ENCODE assay signal across 2 cellular contexts in genomic region chr4:10020871-10021676, GRCh38.
TF ChIP-seq lines count a peak whose summit lies in the region.

Gene SLC2A9 (minus strand): TSS chr4:10021497. CDS start chr4:10021429, 68 bp downstream.

TF ChIP-seq in IMR-90, 13 proteins besides CTCF, POLR2A, EP300 and RAD21:
- TF ChIP-seq CHD1 (IDR thresholded peaks at IDR 0.05; ENCODE audit: low read depth, low read length), result no peak
- TF ChIP-seq RCOR1 (IDR thresholded peaks at IDR 0.05; ENCODE audit: insufficient replicate concordance, low read length), result no peak
- no peak for TF ChIP-seq MAFK (IDR thresholded peaks at IDR 0.05; ENCODE audit: low read depth, low read length)
- no peak for TF ChIP-seq RFX5 (IDR thresholded peaks at IDR 0.05; ENCODE audit: low read depth, low read length)
- no peak for TF ChIP-seq NFE2L2 (IDR thresholded peaks at IDR 0.05; ENCODE audit: low read depth, low read length)
- TF ChIP-seq FOS (IDR thresholded peaks at IDR 0.05; ENCODE audit: low read depth, low read length), result no peak
- no peak for TF ChIP-seq BHLHE40 (IDR thresholded peaks at IDR 0.05; ENCODE audit: low read depth, low read length)
- TF ChIP-seq, protein P1, sequence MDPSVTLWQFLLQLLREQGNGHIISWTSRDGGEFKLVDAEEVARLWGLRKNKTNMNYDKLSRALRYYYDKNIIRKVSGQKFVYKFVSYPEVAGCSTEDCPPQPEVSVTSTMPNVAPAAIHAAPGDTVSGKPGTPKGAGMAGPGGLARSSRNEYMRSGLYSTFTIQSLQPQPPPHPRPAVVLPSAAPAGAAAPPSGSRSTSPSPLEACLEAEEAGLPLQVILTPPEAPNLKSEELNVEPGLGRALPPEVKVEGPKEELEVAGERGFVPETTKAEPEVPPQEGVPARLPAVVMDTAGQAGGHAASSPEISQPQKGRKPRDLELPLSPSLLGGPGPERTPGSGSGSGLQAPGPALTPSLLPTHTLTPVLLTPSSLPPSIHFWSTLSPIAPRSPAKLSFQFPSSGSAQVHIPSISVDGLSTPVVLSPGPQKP (IDR thresholded peaks at IDR 0.05; ENCODE audit: borderline replicate concordance, low read depth, low read length), result no peak
- no peak for TF ChIP-seq SMC3 (IDR thresholded peaks at IDR 0.05; ENCODE audit: low read depth, low read length)
- no peak for TF ChIP-seq USF2 (IDR thresholded peaks at IDR 0.05; ENCODE audit: low read depth, low read length)
- TF ChIP-seq CEBPB (IDR thresholded peaks at IDR 0.05; ENCODE audit: low read depth, low read length), result no peak
- TF ChIP-seq MAZ (IDR thresholded peaks at IDR 0.05; ENCODE audit: borderline replicate concordance, low read depth, low read length), result no peak
- TF ChIP-seq MXI1 (IDR thresholded peaks at IDR 0.05; ENCODE audit: borderline replicate concordance, low read depth, low read length), result no peak

TF ChIP-seq in HepG2, 621 proteins besides CTCF, POLR2A, EP300 and RAD21 (continues in another document):
- no peak for TF ChIP-seq AKAP8 (CRISPR knock-in tag; IDR thresholded peaks at IDR 0.05)
- TF ChIP-seq MBNL3 (CRISPR knock-in tag; conservative IDR thresholded peaks at IDR 0.05), result no peak
- TF ChIP-seq POGZ (CRISPR knock-in tag; IDR thresholded peaks at IDR 0.05), result peak; percentile 63; the same call in 1 of the 2 replicates
- TF ChIP-seq, protein P2, sequence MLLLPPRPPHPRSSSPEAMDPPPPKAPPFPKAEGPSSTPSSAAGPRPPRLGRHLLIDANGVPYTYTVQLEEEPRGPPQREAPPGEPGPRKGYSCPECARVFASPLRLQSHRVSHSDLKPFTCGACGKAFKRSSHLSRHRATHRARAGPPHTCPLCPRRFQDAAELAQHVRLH (CRISPR knock-in tag; IDR thresholded peaks at IDR 0.05; ENCODE audit: borderline replicate concordance, low read depth), result no peak
- peak; percentile 88 for TF ChIP-seq CEBPB (IDR thresholded peaks at IDR 0.05; ENCODE audit: borderline replicate concordance, low read depth, low read length)
- no peak for TF ChIP-seq HOXA5 (CRISPR knock-in tag; IDR thresholded peaks at IDR 0.05)
- no peak for TF ChIP-seq RELA (CRISPR knock-in tag; IDR thresholded peaks at IDR 0.05)
- TF ChIP-seq, protein P3, sequence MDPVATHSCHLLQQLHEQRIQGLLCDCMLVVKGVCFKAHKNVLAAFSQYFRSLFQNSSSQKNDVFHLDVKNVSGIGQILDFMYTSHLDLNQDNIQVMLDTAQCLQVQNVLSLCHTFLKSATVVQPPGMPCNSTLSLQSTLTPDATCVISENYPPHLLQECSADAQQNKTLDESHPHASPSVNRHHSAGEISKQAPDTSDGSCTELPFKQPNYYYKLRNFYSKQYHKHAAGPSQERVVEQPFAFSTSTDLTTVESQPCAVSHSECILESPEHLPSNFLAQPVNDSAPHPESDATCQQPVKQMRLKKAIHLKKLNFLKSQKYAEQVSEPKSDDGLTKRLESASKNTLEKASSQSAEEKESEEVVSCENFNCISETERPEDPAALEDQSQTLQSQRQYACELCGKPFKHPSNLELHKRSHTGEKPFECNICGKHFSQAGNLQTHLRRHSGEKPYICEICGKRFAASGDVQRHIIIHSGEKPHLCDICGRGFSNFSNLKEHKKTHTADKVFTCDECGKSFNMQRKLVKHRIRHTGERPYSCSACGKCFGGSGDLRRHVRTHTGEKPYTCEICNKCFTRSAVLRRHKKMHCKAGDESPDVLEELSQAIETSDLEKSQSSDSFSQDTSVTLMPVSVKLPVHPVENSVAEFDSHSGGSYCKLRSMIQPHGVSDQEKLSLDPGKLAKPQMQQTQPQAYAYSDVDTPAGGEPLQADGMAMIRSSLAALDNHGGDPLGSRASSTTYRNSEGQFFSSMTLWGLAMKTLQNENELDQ (CRISPR knock-in tag; IDR thresholded peaks at IDR 0.05; ENCODE audit: borderline replicate concordance), result no peak
- TF ChIP-seq GRHL1 (CRISPR knock-in tag; conservative IDR thresholded peaks at IDR 0.05), result no peak
- TF ChIP-seq, protein P4, sequence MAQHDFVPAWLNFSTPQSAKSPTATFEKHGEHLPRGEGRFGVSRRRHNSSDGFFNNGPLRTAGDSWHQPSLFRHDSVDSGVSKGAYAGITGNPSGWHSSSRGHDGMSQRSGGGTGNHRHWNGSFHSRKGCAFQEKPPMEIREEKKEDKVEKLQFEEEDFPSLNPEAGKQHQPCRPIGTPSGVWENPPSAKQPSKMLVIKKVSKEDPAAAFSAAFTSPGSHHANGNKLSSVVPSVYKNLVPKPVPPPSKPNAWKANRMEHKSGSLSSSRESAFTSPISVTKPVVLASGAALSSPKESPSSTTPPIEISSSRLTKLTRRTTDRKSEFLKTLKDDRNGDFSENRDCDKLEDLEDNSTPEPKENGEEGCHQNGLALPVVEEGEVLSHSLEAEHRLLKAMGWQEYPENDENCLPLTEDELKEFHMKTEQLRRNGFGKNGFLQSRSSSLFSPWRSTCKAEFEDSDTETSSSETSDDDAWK (CRISPR knock-in tag; IDR thresholded peaks at IDR 0.05), result no peak
- no peak for TF ChIP-seq ZNF18 (CRISPR knock-in tag; IDR thresholded peaks at IDR 0.05; ENCODE audit: insufficient replicate concordance)
- TF ChIP-seq, protein P5, sequence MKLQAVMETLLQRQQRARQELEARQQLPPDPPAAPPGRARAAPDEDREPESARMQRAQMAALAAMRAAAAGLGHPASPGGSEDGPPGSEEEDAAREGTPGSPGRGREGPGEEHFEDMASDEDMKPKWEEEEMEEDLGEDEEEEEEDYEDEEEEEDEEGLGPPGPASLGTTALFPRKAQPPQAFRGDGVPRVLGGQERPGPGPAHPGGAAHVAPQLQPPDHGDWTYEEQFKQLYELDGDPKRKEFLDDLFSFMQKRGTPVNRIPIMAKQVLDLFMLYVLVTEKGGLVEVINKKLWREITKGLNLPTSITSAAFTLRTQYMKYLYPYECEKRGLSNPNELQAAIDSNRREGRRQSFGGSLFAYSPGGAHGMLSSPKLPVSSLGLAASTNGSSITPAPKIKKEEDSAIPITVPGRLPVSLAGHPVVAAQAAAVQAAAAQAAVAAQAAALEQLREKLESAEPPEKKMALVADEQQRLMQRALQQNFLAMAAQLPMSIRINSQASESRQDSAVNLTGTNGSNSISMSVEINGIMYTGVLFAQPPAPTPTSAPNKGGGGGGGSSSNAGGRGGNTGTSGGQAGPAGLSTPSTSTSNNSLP (IDR thresholded peaks at IDR 0.05; ENCODE audit: low read depth, low read length), result 0 out of 2 replicates have a peak, but pooled peaks have one; percentile 32
- TF ChIP-seq, protein P6, sequence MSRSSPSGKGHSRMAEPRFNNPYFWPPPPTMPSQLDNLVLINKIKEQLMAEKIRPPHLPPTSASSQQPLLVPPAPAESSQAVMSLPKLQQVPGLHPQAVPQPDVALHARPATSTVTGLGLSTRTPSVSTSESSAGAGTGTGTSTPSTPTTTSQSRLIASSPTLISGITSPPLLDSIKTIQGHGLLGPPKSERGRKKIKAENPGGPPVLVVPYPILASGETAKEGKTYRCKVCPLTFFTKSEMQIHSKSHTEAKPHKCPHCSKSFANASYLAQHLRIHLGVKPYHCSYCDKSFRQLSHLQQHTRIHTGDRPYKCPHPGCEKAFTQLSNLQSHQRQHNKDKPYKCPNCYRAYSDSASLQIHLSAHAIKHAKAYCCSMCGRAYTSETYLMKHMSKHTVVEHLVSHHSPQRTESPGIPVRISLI (CRISPR knock-in tag; IDR thresholded peaks at IDR 0.05; ENCODE audit: borderline replicate concordance), result peak; percentile 88
- TF ChIP-seq ZNF556 (CRISPR knock-in tag; IDR thresholded peaks at IDR 0.05; ENCODE audit: borderline replicate concordance), result peak; percentile 33; the same call in 1 of the 2 replicates
- no peak for TF ChIP-seq ZNF224 (CRISPR knock-in tag; IDR thresholded peaks at IDR 0.05)
- TF ChIP-seq, protein P7, sequence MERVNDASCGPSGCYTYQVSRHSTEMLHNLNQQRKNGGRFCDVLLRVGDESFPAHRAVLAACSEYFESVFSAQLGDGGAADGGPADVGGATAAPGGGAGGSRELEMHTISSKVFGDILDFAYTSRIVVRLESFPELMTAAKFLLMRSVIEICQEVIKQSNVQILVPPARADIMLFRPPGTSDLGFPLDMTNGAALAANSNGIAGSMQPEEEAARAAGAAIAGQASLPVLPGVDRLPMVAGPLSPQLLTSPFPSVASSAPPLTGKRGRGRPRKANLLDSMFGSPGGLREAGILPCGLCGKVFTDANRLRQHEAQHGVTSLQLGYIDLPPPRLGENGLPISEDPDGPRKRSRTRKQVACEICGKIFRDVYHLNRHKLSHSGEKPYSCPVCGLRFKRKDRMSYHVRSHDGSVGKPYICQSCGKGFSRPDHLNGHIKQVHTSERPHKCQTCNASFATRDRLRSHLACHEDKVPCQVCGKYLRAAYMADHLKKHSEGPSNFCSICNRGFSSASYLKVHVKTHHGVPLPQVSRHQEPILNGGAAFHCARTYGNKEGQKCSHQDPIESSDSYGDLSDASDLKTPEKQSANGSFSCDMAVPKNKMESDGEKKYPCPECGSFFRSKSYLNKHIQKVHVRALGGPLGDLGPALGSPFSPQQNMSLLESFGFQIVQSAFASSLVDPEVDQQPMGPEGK (CRISPR knock-in tag; IDR thresholded peaks at IDR 0.05), result no peak
- 0 out of 2 replicates have a peak, but pooled peaks have one; percentile 50 for TF ChIP-seq ZNF44 (CRISPR knock-in tag; IDR thresholded peaks at IDR 0.05)
- TF ChIP-seq KAT8 (CRISPR knock-in tag; IDR thresholded peaks at IDR 0.05), result peak; percentile 73
- TF ChIP-seq, protein P8, sequence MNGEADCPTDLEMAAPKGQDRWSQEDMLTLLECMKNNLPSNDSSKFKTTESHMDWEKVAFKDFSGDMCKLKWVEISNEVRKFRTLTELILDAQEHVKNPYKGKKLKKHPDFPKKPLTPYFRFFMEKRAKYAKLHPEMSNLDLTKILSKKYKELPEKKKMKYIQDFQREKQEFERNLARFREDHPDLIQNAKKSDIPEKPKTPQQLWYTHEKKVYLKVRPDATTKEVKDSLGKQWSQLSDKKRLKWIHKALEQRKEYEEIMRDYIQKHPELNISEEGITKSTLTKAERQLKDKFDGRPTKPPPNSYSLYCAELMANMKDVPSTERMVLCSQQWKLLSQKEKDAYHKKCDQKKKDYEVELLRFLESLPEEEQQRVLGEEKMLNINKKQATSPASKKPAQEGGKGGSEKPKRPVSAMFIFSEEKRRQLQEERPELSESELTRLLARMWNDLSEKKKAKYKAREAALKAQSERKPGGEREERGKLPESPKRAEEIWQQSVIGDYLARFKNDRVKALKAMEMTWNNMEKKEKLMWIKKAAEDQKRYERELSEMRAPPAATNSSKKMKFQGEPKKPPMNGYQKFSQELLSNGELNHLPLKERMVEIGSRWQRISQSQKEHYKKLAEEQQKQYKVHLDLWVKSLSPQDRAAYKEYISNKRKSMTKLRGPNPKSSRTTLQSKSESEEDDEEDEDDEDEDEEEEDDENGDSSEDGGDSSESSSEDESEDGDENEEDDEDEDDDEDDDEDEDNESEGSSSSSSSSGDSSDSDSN (CRISPR knock-in tag; IDR thresholded peaks at IDR 0.05), result peak; percentile 59
- peak; percentile 42; the same call in 1 of the 2 replicates for TF ChIP-seq RCOR2 (CRISPR knock-in tag; IDR thresholded peaks at IDR 0.05)
- no peak for TF ChIP-seq TBP (CRISPR knock-in tag; IDR thresholded peaks at IDR 0.05)
- TF ChIP-seq ESRRA (CRISPR knock-in tag; IDR thresholded peaks at IDR 0.05; ENCODE audit: low read depth), result no peak
- no peak for TF ChIP-seq ZBTB42 (CRISPR knock-in tag; IDR thresholded peaks at IDR 0.05)
- TF ChIP-seq ZNF800 (CRISPR knock-in tag; IDR thresholded peaks at IDR 0.05), result no peak
- TF ChIP-seq CSRNP1 (CRISPR knock-in tag; IDR thresholded peaks at IDR 0.05), result no peak; the same call in 1 of the 2 replicates
- 0 out of 2 replicates have a peak, but pooled peaks have one; percentile 42 for TF ChIP-seq FOXK1 (CRISPR knock-in tag; IDR thresholded peaks at IDR 0.05; ENCODE audit: borderline replicate concordance, low read depth)
- TF ChIP-seq ZFP62 (CRISPR knock-in tag; IDR thresholded peaks at IDR 0.05), result no peak
